ENCODE assay signal across 1 cellular context in the genomic region with DNA sequence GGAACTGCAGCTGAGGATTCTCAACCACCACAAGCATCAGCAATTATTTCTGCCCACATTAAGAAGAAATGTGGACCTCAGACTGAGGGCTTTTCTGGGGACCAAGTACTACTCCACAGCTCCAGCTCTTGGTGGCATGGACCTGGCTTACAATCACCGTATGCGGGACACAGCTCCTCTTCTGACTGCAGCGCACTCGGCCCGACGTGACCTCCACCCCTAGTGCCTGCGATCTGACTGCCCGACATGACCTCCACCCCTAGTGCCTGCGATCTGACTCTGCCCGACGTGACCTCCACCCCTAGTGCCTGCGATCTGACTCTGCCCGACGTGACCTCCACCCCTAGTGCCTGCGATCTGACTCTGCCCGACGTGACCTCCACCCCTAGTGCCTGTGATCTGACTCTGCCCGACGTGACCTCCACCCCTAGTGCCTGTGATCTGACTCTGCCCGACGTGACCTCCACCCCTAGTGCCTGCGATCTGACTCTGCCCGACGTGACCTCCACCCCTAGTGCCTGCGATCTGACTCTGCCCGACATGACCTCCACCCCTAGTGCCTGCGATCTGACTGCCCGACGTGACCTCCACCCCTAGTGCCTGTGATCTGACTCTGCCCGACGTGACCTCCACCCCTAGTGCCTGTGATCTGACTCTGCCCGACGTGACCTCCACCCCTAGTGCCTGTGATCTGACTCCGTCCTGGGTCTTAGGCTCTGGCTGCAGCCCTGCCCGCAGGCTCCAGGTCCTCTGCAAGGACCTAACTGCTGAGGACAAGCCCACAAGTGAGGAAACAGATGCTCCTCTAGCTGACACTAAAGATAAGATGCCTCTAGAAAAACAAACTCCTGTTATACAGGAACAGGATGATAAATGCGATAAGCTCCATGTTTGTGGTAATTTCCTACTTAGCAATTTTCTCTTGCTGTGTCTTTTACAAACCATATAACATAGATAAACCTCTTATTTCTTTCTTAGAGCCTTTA.
TF ChIP-seq lines count a peak whose summit lies in the region.

No MANE protein-coding gene starts in this region.

TF ChIP-seq in K562, 482 proteins besides CTCF, POLR2A, EP300 and RAD21 (continued from another document):
- 0 out of 2 replicates have a peak, but pooled peaks have one; percentile 24 for TF ChIP-seq ESRRA (IDR thresholded peaks at IDR 0.05; ENCODE audit: borderline replicate concordance, low read depth)
- TF ChIP-seq NCOR1 (IDR thresholded peaks at IDR 0.05), result 0 out of 2 replicates have a peak, but pooled peaks have one; percentile 14
- peak; percentile 41; the same call in 1 of the 2 replicates for TF ChIP-seq ARID1B (IDR thresholded peaks at IDR 0.05)
- peak; percentile 32; the same call in 1 of the 2 replicates for TF ChIP-seq CBFA2T2 (conservative IDR thresholded peaks at IDR 0.05)
